In the genomic region with DNA sequence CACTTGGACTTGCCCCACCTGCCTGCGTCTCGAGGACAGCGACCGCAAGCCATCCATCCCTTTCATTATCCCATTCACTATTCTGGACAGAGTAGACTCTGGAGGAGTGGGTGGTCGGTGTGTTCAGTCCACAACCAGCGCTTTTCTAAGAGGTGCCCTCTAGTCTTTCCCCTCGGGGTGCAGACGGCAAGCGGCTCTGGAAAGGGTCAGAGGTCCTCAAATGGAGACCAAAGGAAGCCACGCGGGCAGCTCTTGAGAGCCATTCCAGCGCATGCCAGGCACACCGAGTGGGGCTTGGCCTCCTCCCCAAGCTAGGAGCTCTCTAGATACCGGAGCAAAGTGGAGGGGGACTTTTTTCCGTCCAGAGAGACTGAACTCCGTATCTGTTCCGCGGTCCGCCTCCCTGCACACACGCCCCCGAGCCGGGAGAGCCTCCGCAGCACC, we compare ENCODE assay signal across 8 cellular contexts. TPM values are rescaled to one million over a fixed set of nuclear protein-coding genes. Genes with fewer than 3 reads are reported as not detected.
DNase-seq lines count a peak whose midpoint lies in the region; ATAC-seq and TF ChIP-seq lines count a peak whose summit lies in the region.

No MANE protein-coding gene starts in this region.

- peak overlapping the region; percentile 51 for H3K4me3 ChIP-seq in DOHH2 (ENCODE audit: low read length)
- H3K4me3 ChIP-seq in heart right ventricle = peak overlapping the region; percentile 46 to 91 (median 76)
- peak overlapping the region; percentile 73 for H3K4me3 ChIP-seq in rectal smooth muscle tissue (ENCODE audit: low read length)

- H3K27ac ChIP-seq in DOHH2 (ENCODE audit: low read depth, low read length) (no peak overlapping the region), heart right ventricle (peak overlapping the region in 8 of 10 donors; percentile 63 to 90 (median 86)), rectal smooth muscle tissue (ENCODE audit: low read depth, low read length) (peak overlapping the region; percentile 78)

- no peaks in the 10 kb centered on the region for H3K9me3 ChIP-seq in DOHH2 (ENCODE audit: control insufficient read depth, insufficient read depth, low read length)
- peaks cover 0 to 5% (median 0%) of the 10 kb centered on the region in 11 donors for H3K9me3 ChIP-seq in heart right ventricle

- peaks cover 84% of the 10 kb centered on the region for H3K27me3 ChIP-seq in DOHH2 (ENCODE audit: control insufficient read depth, low read length)
- peaks cover 0 to 40% (median 0%) of the 10 kb centered on the region in 7 donors for H3K27me3 ChIP-seq in heart right ventricle
- H3K27me3 ChIP-seq in rectal smooth muscle tissue (ENCODE audit: control insufficient read depth, insufficient read depth, low read length) = peaks cover 4% of the 10 kb centered on the region

- peak; percentile 18 for ATAC-seq in HG03095 (IDR thresholded peaks at IDR 0.05; ENCODE audit: unreplicated experiment)
- ATAC-seq in heart right ventricle = peak in 7 of 8 donors; percentile 10 to 51 (median 41)
- no peak for ATAC-seq in HG03520 (IDR thresholded peaks at IDR 0.05; ENCODE audit: unreplicated experiment)

- no peaks in the 10 kb centered on the region for H3K36me3 ChIP-seq in DOHH2 (ENCODE audit: control insufficient read depth, low read length)
- H3K36me3 ChIP-seq in heart right ventricle = no peaks in the 10 kb centered on the region
- H3K36me3 ChIP-seq in rectal smooth muscle tissue (ENCODE audit: control insufficient read depth, insufficient read depth, low read length) = no peaks in the 10 kb centered on the region

- no peaks in the 10 kb centered on the region for H4K20me1 ChIP-seq in DOHH2 (ENCODE audit: control insufficient read depth, insufficient read depth, low read depth, low read length)

- TF ChIP-seq CTCF in DOHH2 (IDR thresholded peaks at IDR 0.05; ENCODE audit: low read depth, low read length, poor library complexity, severe bottlenecking) (no peak), heart right ventricle (IDR thresholded peaks at IDR 0.05) (no peak)

- WGBS in heart right ventricle, 2 donors = 10 to 12% methylated on average over 23 of the region's 23 CpGs

- peak overlapping the region; percentile 49 for H3K4me2 ChIP-seq in DOHH2 (ENCODE audit: low read length)

- H3K79me2 ChIP-seq in DOHH2 (ENCODE audit: control insufficient read depth, low read length) = no peaks in the 10 kb centered on the region

- no peaks in the 10 kb centered on the region for H3F3A ChIP-seq in DOHH2 (ENCODE audit: control insufficient read depth, insufficient read depth)

- DNase-seq in activated T-cell treated with anti-CD3 and anti-CD28 coated beads, Interleukin-2, amount 50 U/mL, for 1 hour = peak; percentile 39
- DNase-seq in heart right ventricle = no peak
- no peak for DNase-seq in NCI-H748 treated with DMSO at 0.1 percent for 48 hours (lab: John Stamatoyannopoulos, UW)
- DNase-seq in ecto neural progenitor cell (ENCODE audit: low spot score) = no peak

- peak overlapping the region; percentile 17 for H3K9ac ChIP-seq in rectal smooth muscle tissue (ENCODE audit: low read length)

- intact Hi-C loops in heart right ventricle (cut with DNase I) = no loop called here

- no peaks in the 10 kb centered on the region for H3K9me2 ChIP-seq in DOHH2 (replicated peaks; ENCODE audit: control insufficient read depth, low read length)

- peaks cover 3% of the 10 kb centered on the region; the same call in 1 of the 2 replicates for H3K4me1 ChIP-seq in DOHH2 (ENCODE audit: control insufficient read depth, low read length)
- H3K4me1 ChIP-seq in heart right ventricle = peaks cover 0 to 28% (median 10%) of the 10 kb centered on the region in 9 donors
- peaks cover 4% of the 10 kb centered on the region for H3K4me1 ChIP-seq in rectal smooth muscle tissue (ENCODE audit: control insufficient read depth, insufficient read depth, low read length)

RNA-seq across cellular contexts. Expression of a gene that starts 0.7 kb away (rescaled TPM):
- total RNA-seq in heart right ventricle = 10 to 100 TPM in 1 of 10 donors, 1 to 10 TPM in 9; 3.3 to 11.9 (median 6.0) TPM
- polyA plus RNA-seq in heart right ventricle = 1 to 10 TPM; 2.8 to 5.6 TPM
